ENCODE assay signal across 8 cellular contexts in genomic region chr7:92528958-92529264, GRCh38. TPM values are rescaled to one million over a fixed set of nuclear protein-coding genes. Genes with fewer than 3 reads are reported as not detected.
DNase-seq lines count a peak whose midpoint lies in the region; ATAC-seq, FAIRE-seq and TF ChIP-seq lines count a peak whose summit lies in the region.

No MANE protein-coding gene starts in this region.

- H3K27me3 Mint-ChIP-seq in activated CD8-positive, alpha-beta T cell treated with anti-CD3 and anti-CD28 coated beads for 36 hours = no peaks in the 10 kb centered on the region

- peaks cover 26% of the 10 kb centered on the region for H3K4me1 Mint-ChIP-seq in activated CD8-positive, alpha-beta T cell treated with anti-CD3 and anti-CD28 coated beads for 36 hours (ENCODE audit: low read depth)

- peaks cover 31% of the 10 kb centered on the region for H3K79me2 ChIP-seq in keratinocyte (ENCODE audit: control insufficient read depth, insufficient read depth, low read length)

- H3K27ac ChIP-seq in 22Rv1 (peak overlapping the region; percentile 79), keratinocyte (ENCODE audit: control insufficient read depth, insufficient read depth, low read length) (peak overlapping the region; percentile 98), tibial artery (peak overlapping the region; percentile 83 to 91)

- H3K27me3 ChIP-seq in keratinocyte (ENCODE audit: control insufficient read depth, extremely low read depth, insufficient read depth, low read length) (no peaks in the 10 kb centered on the region), tibial artery (no peaks in the 10 kb centered on the region)

- H3K4me3 ChIP-seq in keratinocyte (ENCODE audit: control insufficient read depth in 2 of 3, extremely low read depth in 1 of 3, insufficient read depth in 2 of 3, low read depth in 1 of 3, low read length in 3 of 3) (peak overlapping the region; percentile 85 to 99 (median 97)), tibial artery (peak overlapping the region; percentile 85 to 97)

- DNase-seq in activated CD8-positive, alpha-beta T cell treated with anti-CD3 and anti-CD28 coated beads for 36 hours = no peak
- DNase-seq in keratinocyte (ENCODE audit: low read depth, low spot score) (no peak), tibial artery (no peak), mucosa of gallbladder (ENCODE audit: low spot score) (no peak), NCI-H526 (lab: John Stamatoyannopoulos, UW) (no peak), GM10248 (ENCODE audit: extremely low spot score) (no peak)

- CTCF ChIA-PET in activated CD8-positive, alpha-beta T cell treated with anti-CD3 and anti-CD28 coated beads for 36 hours (lab: Charles Lee) = interaction anchor here (0.6 to 1.7 kb wide), 13 partner anchors 10 to 396 kb away, joined by 3 to 10 read pairs (median 3); partner anchors contain the start of gene GATAD1
- CTCF ChIA-PET in GM10248 (lab: Yijun Ruan, JAX) = interaction anchor here (0.8 to 1.7 kb wide), 14 partner anchors 9 to 105 kb away, joined by 3 to 14 read pairs (median 4); partner anchors contain the start of gene GATAD1

- H3K9me1 ChIP-seq in keratinocyte (ENCODE audit: control insufficient read depth, extremely low read depth, insufficient read depth, low read length) = no peaks in the 10 kb centered on the region

- H3K4me3 Mint-ChIP-seq in activated CD8-positive, alpha-beta T cell treated with anti-CD3 and anti-CD28 coated beads for 36 hours = peak overlapping the region; percentile 84

- POLR2A ChIA-PET in activated CD8-positive, alpha-beta T cell treated with anti-CD3 and anti-CD28 coated beads for 36 hours (lab: Charles Lee) = interaction anchor here (0.7 to 3.3 kb wide), 6 partner anchors 11 to 301 kb away, joined by 3 to 14 read pairs (median 6); partner anchors contain the start of gene FAM133B
- POLR2A ChIA-PET in GM10248 (lab: Yijun Ruan, JAX) = interaction anchor here (0.5 to 1.8 kb wide), 10 partner anchors 9 to 1308 kb away, joined by 3 to 9 read pairs (median 4); partner anchors contain the start of genes AKAP9, ANKIB1 and KRIT1

- H3K9me3 ChIP-seq in keratinocyte (ENCODE audit: control insufficient read depth, low read depth, low read length) (no peaks in the 10 kb centered on the region), tibial artery (no peaks in the 10 kb centered on the region)

- intact Hi-C loops in activated CD8-positive, alpha-beta T cell treated with anti-CD3 and anti-CD28 coated beads for 36 hours (cut with micrococcal nuclease) = loop anchor here (5.0 kb wide), 1 partner anchor 58 kb away; no protein-coding TSS in a partner anchor
- intact Hi-C loops in tibial artery (cut with DNase I; ENCODE audit: low total_unique reads) = loop anchor here (10.0 kb wide), 1 partner anchor 306 kb away; the partner anchor contains the start of gene CDK6

- TF ChIP-seq CTCF in 22Rv1 (IDR thresholded peaks at IDR 0.05) = no peak
- TF ChIP-seq CTCF in activated CD8-positive, alpha-beta T cell treated with anti-CD3 and anti-CD28 coated beads for 36 hours (IDR thresholded peaks at IDR 0.05) = no peak
- no peak for TF ChIP-seq CTCF in keratinocyte (optimal IDR thresholded peaks at IDR 0.05 in 1 of 3, IDR thresholded peaks at IDR 0.05 in 1 of 3, conservative IDR thresholded peaks at IDR 0.05 in 1 of 3; ENCODE audit: extremely low read depth in 1 of 3, insufficient read depth in 2 of 3, low read length in 3 of 3)
- TF ChIP-seq CTCF in tibial artery (IDR thresholded peaks at IDR 0.05) = no peak
- no peak for TF ChIP-seq CTCF in GM10248 (IDR thresholded peaks at IDR 0.05; ENCODE audit: control extremely low read depth, extremely low read depth, low read depth, missing control alignments)

- peak overlapping the region; percentile 98 for H3K27ac Mint-ChIP-seq in activated CD8-positive, alpha-beta T cell treated with anti-CD3 and anti-CD28 coated beads for 36 hours

- dilution Hi-C loops in keratinocyte (cut with MboI; ENCODE audit: extremely low pct_ligation_motif_present, low sequenced_read_pairs) = no loop called here

- peak overlapping the region; percentile 98 for H2AFZ ChIP-seq in keratinocyte (ENCODE audit: control insufficient read depth, low read length)

- peaks cover 11% of the 10 kb centered on the region for H3K4me1 ChIP-seq in keratinocyte (ENCODE audit: control insufficient read depth, extremely low read depth, insufficient read depth, low read length)
- peaks cover 0 to 27% (median 12%) of the 10 kb centered on the region in 4 donors for H3K4me1 ChIP-seq in tibial artery

- H3K36me3 ChIP-seq in keratinocyte (ENCODE audit: control insufficient read depth in 2 of 2, extremely low read depth in 1 of 2, insufficient read depth in 2 of 2, low read length in 2 of 2) (peaks cover 3 to 8% of the 10 kb centered on the region in 2 experiments), tibial artery (peaks cover 22 to 38% (median 33%) of the 10 kb centered on the region in 3 donors)

- peak overlapping the region; percentile 96 for H3K4me2 ChIP-seq in keratinocyte (ENCODE audit: control insufficient read depth, extremely low read depth, insufficient read depth, low read depth, low read length)

- ATAC-seq in GM21825 (IDR thresholded peaks at IDR 0.05; ENCODE audit: unreplicated experiment) = peak; percentile 5
- no peak for ATAC-seq in activated CD8-positive, alpha-beta T cell treated with anti-CD3 and anti-CD28 coated beads for 36 hours

- H3K9ac ChIP-seq in keratinocyte (ENCODE audit: control insufficient read depth, extremely low read depth, insufficient read depth, low read length) = peak overlapping the region; percentile 95

- FAIRE-seq in keratinocyte (lab: Jason Lieb, UNC) = no peak

- H3K9me3 Mint-ChIP-seq in activated CD8-positive, alpha-beta T cell treated with anti-CD3 and anti-CD28 coated beads for 36 hours = no peaks in the 10 kb centered on the region

- H4K20me1 ChIP-seq in keratinocyte (ENCODE audit: control insufficient read depth, extremely low read depth, insufficient read depth, low read length) = no peaks in the 10 kb centered on the region

- H3K36me3 Mint-ChIP-seq in activated CD8-positive, alpha-beta T cell treated with anti-CD3 and anti-CD28 coated beads for 36 hours (ENCODE audit: low read depth) = peaks cover 24% of the 10 kb centered on the region

RNA-seq across cellular contexts. Expression of gene RBM48, which starts 0.3 kb away (rescaled TPM):
- total RNA-seq in activated CD8-positive, alpha-beta T cell treated with anti-CD3 and anti-CD28 coated beads for 36 hours = 10 to 100 TPM; 11.5 to 13.4 TPM
- 5.3 to 6.3 TPM (median 5.5 TPM) in 3 replicates for polyA plus RNA-seq in keratinocyte
- 17.8 TPM for polyA plus RNA-seq in keratinocyte (2011; ENCODE audit: low read depth)
- polyA plus RNA-seq in keratinocyte (2011; cell fraction: cytosol; rRNA removed) = 2.1 and 3.7 TPM in 2 replicates
- 9.5 and 11.8 TPM in 2 replicates for polyA plus RNA-seq in keratinocyte (2011; cell fraction: nucleus; rRNA removed)
- polyA plus RNA-seq in keratinocyte (2012; ENCODE audit: low replicate concordance) = 4.2 and 7.3 TPM in 2 replicates
- 2.8 to 6.1 TPM (median 2.8 TPM) in 3 replicates for polyA minus RNA-seq in keratinocyte
- 2.3 TPM for polyA minus RNA-seq in keratinocyte (2011; cell fraction: cytosol; rRNA and poly(A)+ RNA removed)
- polyA minus RNA-seq in keratinocyte (2011; cell fraction: nucleus; rRNA and poly(A)+ RNA removed) = 3.1 and 5.2 TPM in 2 replicates
- total RNA-seq in mucosa of gallbladder = 10.9 TPM

RNA-seq across cellular contexts. Expression of gene PEX1, which starts 0.6 kb away (rescaled TPM):
- total RNA-seq in activated CD8-positive, alpha-beta T cell treated with anti-CD3 and anti-CD28 coated beads for 36 hours = 10 to 100 TPM; 16.6 to 16.9 TPM
- 8.2 to 17.4 TPM (median 13.0 TPM) in 3 replicates for polyA plus RNA-seq in keratinocyte
- polyA plus RNA-seq in keratinocyte (2011; ENCODE audit: low read depth) = 28.0 TPM
- 4.4 and 7.7 TPM in 2 replicates for polyA plus RNA-seq in keratinocyte (2011; cell fraction: cytosol; rRNA removed)
- 17.5 and 26.8 TPM in 2 replicates for polyA plus RNA-seq in keratinocyte (2011; cell fraction: nucleus; rRNA removed)
- 6.7 and 10.0 TPM in 2 replicates for polyA plus RNA-seq in keratinocyte (2012; ENCODE audit: low replicate concordance)
- 4.2 to 12.0 TPM (median 10.0 TPM) in 3 replicates for polyA minus RNA-seq in keratinocyte
- polyA minus RNA-seq in keratinocyte (2011; cell fraction: cytosol; rRNA and poly(A)+ RNA removed) = 6.7 TPM
- 7.9 and 19.8 TPM in 2 replicates for polyA minus RNA-seq in keratinocyte (2011; cell fraction: nucleus; rRNA and poly(A)+ RNA removed)
- total RNA-seq in mucosa of gallbladder = 15.9 TPM

RNA-seq across cellular contexts. Expression of gene ERVW-1, which starts 51.2 kb away (rescaled TPM):
- total RNA-seq in activated CD8-positive, alpha-beta T cell treated with anti-CD3 and anti-CD28 coated beads for 36 hours = not detected
- not detected in 3 replicates for polyA plus RNA-seq in keratinocyte
- polyA plus RNA-seq in keratinocyte (2011; ENCODE audit: low read depth) = not detected
- not detected in 2 replicates for polyA plus RNA-seq in keratinocyte (2011; cell fraction: cytosol; rRNA removed)
- 0.09 TPM in 1 of 2 replicates, not detected in the other for polyA plus RNA-seq in keratinocyte (2011; cell fraction: nucleus; rRNA removed)
- 0.05 and 0.28 TPM in 2 replicates for polyA plus RNA-seq in keratinocyte (2012; ENCODE audit: low replicate concordance)
- polyA minus RNA-seq in keratinocyte = not detected in 3 replicates
- polyA minus RNA-seq in keratinocyte (2011; cell fraction: cytosol; rRNA and poly(A)+ RNA removed) = not detected
- not detected in 2 replicates for polyA minus RNA-seq in keratinocyte (2011; cell fraction: nucleus; rRNA and poly(A)+ RNA removed)
- not detected for total RNA-seq in mucosa of gallbladder
